In genomic region chr10:62038609-62039190, GRCh38 we compare ENCODE assay signal across 8 cellular contexts.
A peak's percentile ranks its signal among the peaks of the same experiment; 100 is the strongest.
DNase-seq lines count a peak whose midpoint lies in the region; ATAC-seq and TF ChIP-seq lines count a peak whose summit lies in the region.

No MANE protein-coding gene starts in this region.

- H3K9me3 ChIP-seq in DND-41 (ENCODE audit: insufficient read depth, low read length, severe bottlenecking): no peaks in the 10 kb centered on the region
- no peaks in the 10 kb centered on the region for H3K9me3 ChIP-seq in H9 (ENCODE audit: control insufficient read depth, low read depth, low read length)
- H3K9me3 ChIP-seq in hepatocyte (ENCODE audit: low read depth): no peaks in the 10 kb centered on the region
- no peaks in the 10 kb centered on the region for H3K9me3 ChIP-seq in skeletal muscle satellite cell (replicated peaks; ENCODE audit: low read length)

- no peak overlapping the region for H3K4me2 ChIP-seq in DND-41 (ENCODE audit: insufficient read depth, low read length)
- H3K4me2 ChIP-seq in H9 (ENCODE audit: insufficient read depth, insufficient read length, low read length): no peak overlapping the region
- H3K4me2 ChIP-seq in hepatocyte: peak overlapping the region; percentile 65
- H3K4me2 ChIP-seq in skeletal muscle satellite cell (ENCODE audit: low read length): peak overlapping the region; percentile 67

- H3K79me2 ChIP-seq in DND-41 (ENCODE audit: insufficient read depth, low read length) (no peaks in the 10 kb centered on the region), H9 (ENCODE audit: insufficient read depth, low read length) (no peaks in the 10 kb centered on the region), hepatocyte (peaks cover 78% of the 10 kb centered on the region)

- H3K36me3 Mint-ChIP-seq in H9 (ENCODE audit: insufficient read depth in 1 of 3, low read depth in 3 of 3): no peaks in the 10 kb centered on the region

- H2BK20ac ChIP-seq in H9 (ENCODE audit: low read depth, low read length, poor library complexity, severe bottlenecking): no peak overlapping the region

- H2AFZ ChIP-seq in DND-41 (ENCODE audit: low read depth, low read length) (no peak overlapping the region), H9 (ENCODE audit: low read length) (no peak overlapping the region), hepatocyte (no peak overlapping the region)

- H3K27ac ChIP-seq in DND-41 (ENCODE audit: low read length): no peak overlapping the region
- H3K27ac ChIP-seq in H9 (ENCODE audit: insufficient read length, low read depth, low read length): no peak overlapping the region
- H3K27ac ChIP-seq in hepatocyte: peak overlapping the region; percentile 88

- H3K9me2 ChIP-seq in hepatocyte (replicated peaks; ENCODE audit: insufficient read depth): no peaks in the 10 kb centered on the region

- H2AK5ac ChIP-seq in H9 (ENCODE audit: insufficient read length, low read length): no peak overlapping the region

- peaks cover 5% of the 10 kb centered on the region; the same call in 1 of the 2 replicates for H3K4me1 ChIP-seq in DND-41 (ENCODE audit: insufficient read depth, low read length)
- peaks cover 4% of the 10 kb centered on the region; the same call in 1 of the 2 replicates for H3K4me1 ChIP-seq in H9 (ENCODE audit: insufficient read depth, low read length)
- H3K4me1 ChIP-seq in hepatocyte (ENCODE audit: insufficient read depth): peaks cover 68% of the 10 kb centered on the region
- peaks cover 49% of the 10 kb centered on the region for H3K4me1 ChIP-seq in skeletal muscle satellite cell (ENCODE audit: control insufficient read depth, insufficient read depth, low read length)

- no peak overlapping the region for H3K14ac ChIP-seq in H9 (ENCODE audit: insufficient read depth, low read length)

- H3K23me2 ChIP-seq in H9 (ENCODE audit: insufficient read length, low read depth, low read length, poor library complexity, severe bottlenecking): no peaks in the 10 kb centered on the region

- no peak overlapping the region for H3K4me3 Mint-ChIP-seq in H9

- H2BK120ac ChIP-seq in H9 (ENCODE audit: low read depth, low read length, poor library complexity, severe bottlenecking): no peak overlapping the region

- H2BK5ac ChIP-seq in H9 (ENCODE audit: insufficient read length, low read length): no peak overlapping the region

- no peak overlapping the region for H2BK12ac ChIP-seq in H9 (ENCODE audit: insufficient read length, low read depth, low read length)

- no peaks in the 10 kb centered on the region for H3K36me3 ChIP-seq in DND-41 (ENCODE audit: insufficient read depth, low read length)
- no peaks in the 10 kb centered on the region for H3K36me3 ChIP-seq in hepatocyte (replicated peaks; ENCODE audit: insufficient read depth, low read depth)
- H3K36me3 ChIP-seq in skeletal muscle satellite cell (ENCODE audit: insufficient read depth, low read length): no peaks in the 10 kb centered on the region

- H4K5ac ChIP-seq in H9 (ENCODE audit: insufficient read length, low read depth, low read length): no peak overlapping the region

- peaks cover 31 to 37% of the 10 kb centered on the region in 2 experiments for H3K4me1 Mint-ChIP-seq in H9

- peak; percentile 71 for TF ChIP-seq CTCF in DND-41 (IDR thresholded peaks at IDR 0.05; ENCODE audit: borderline replicate concordance, extremely low read depth, low read length, poor library complexity, severe bottlenecking)
- TF ChIP-seq CTCF in H9 (conservative IDR thresholded peaks at IDR 0.05): peak; percentile 83
- TF ChIP-seq CTCF in hepatocyte (IDR thresholded peaks at IDR 0.05; ENCODE audit: poor library complexity): peak; percentile 92

- no peak overlapping the region for H3K23ac ChIP-seq in H9 (ENCODE audit: insufficient read length, low read depth, low read length)

- H3T11ph ChIP-seq in H9 (ENCODE audit: low read length): no peak overlapping the region

- H2BK15ac ChIP-seq in H9 (ENCODE audit: low read depth, low read length): no peak overlapping the region

- H4K91ac ChIP-seq in H9 (ENCODE audit: insufficient read length, low read depth, low read length): no peak overlapping the region

- H4K20me1 ChIP-seq in DND-41 (ENCODE audit: insufficient read depth, low read length): no peaks in the 10 kb centered on the region
- H4K20me1 ChIP-seq in H9 (ENCODE audit: control insufficient read depth, insufficient read depth, insufficient read length): no peaks in the 10 kb centered on the region
- H4K20me1 ChIP-seq in hepatocyte (ENCODE audit: insufficient read depth, poor library complexity, severe bottlenecking): no peaks in the 10 kb centered on the region

- DNase-seq in DND-41 (peak; percentile 59), H9 (peak; percentile 56), NCI-H1105 (lab: John Stamatoyannopoulos, UW) (peak; percentile 44), T-helper 2 cell (peak; percentile 28 to 88 (median 65)), astrocyte of the hippocampus (ENCODE audit: low read depth, low spot score) (peak; percentile 88), hepatocyte (ENCODE audit: low spot score) (peak; percentile 83), DMS79 (lab: John Stamatoyannopoulos, UW) (no peak)

- no peaks in the 10 kb centered on the region for H3K79me1 ChIP-seq in H9 (ENCODE audit: insufficient read depth, low read depth, low read length, poor library complexity, severe bottlenecking)

- H3K9ac ChIP-seq in DND-41 (ENCODE audit: low read depth, low read length) (no peak overlapping the region), H9 (ENCODE audit: extremely low read depth, insufficient read length, low read length) (no peak overlapping the region), skeletal muscle satellite cell (ENCODE audit: low read depth, low read length) (peak overlapping the region; percentile 35)

- H3K4me3 ChIP-seq in DND-41 (ENCODE audit: low read depth in 1 of 2, low read length in 2 of 2): no peak overlapping the region
- no peak overlapping the region for H3K4me3 ChIP-seq in hepatocyte
- H3K4me3 ChIP-seq in skeletal muscle satellite cell (ENCODE audit: low read length): peak overlapping the region; percentile 10

- no peak overlapping the region for H3K56ac ChIP-seq in H9 (ENCODE audit: insufficient read length, low read depth, low read length)

- no peak overlapping the region for H3K18ac ChIP-seq in H9 (ENCODE audit: insufficient read length, low read depth, low read length)

- H3K27me3 Mint-ChIP-seq in H9 (ENCODE audit: low read depth): peaks cover 12% of the 10 kb centered on the region

- no CpG with 5 or more reads among the region's 9 CpGs for WGBS in H9 (ENCODE audit: extremely low coverage, insufficient read length, low lambda C conversion rate)
- 4% methylated on average over 9 of the region's 9 CpGs for WGBS in hepatocyte (ENCODE audit: low lambda C conversion rate, missing lambda C conversion rate)

- peak; percentile 67 for ATAC-seq in DND-41 (ENCODE audit: insufficient read depth, low read depth)

- H4K8ac ChIP-seq in H9 (replicated peaks; ENCODE audit: insufficient read length, low read depth, low read length): no peak overlapping the region

- no peak overlapping the region for H3K27ac Mint-ChIP-seq in H9

- no peaks in the 10 kb centered on the region for H3K9me3 Mint-ChIP-seq in H9

- H3K4ac ChIP-seq in H9 (ENCODE audit: low read depth, low read length): no peak overlapping the region

- no peaks in the 10 kb centered on the region for H3K27me3 ChIP-seq in DND-41 (ENCODE audit: insufficient read depth, low read length, poor library complexity)
- H3K27me3 ChIP-seq in H9 (ENCODE audit: insufficient read depth, low read length): no peaks in the 10 kb centered on the region
- H3K27me3 ChIP-seq in hepatocyte: no peaks in the 10 kb centered on the region
- no peaks in the 10 kb centered on the region for H3K27me3 ChIP-seq in skeletal muscle satellite cell (ENCODE audit: control insufficient read depth, insufficient read depth, low read length)

Comparison
In these comparisons a context has a peak if more than half of its experiments do, and no peak if none do; other contexts are left out.
1. H3K4me2 ChIP-seq: peak in hepatocyte (single experiment) and skeletal muscle satellite cell (single experiment); none in DND-41 (single experiment) and H9 (single experiment).
2. Peak in every context shown above with its lines, with median percentiles within 50 percentile points of each other: CTCF ChIP-seq.